1 cellular context compared by ENCODE assay signal in genomic region chr5:124194282-124194681, GRCh38.
TF ChIP-seq lines count a peak whose summit lies in the region.

No MANE protein-coding gene starts in this region.

TF ChIP-seq in SK-N-SH, 30 proteins besides CTCF, POLR2A, EP300 and RAD21 (continued from another document):
- TF ChIP-seq REST (IDR thresholded peaks at IDR 0.05; ENCODE audit: low read depth, low read length) (no peak), FOSL2 (IDR thresholded peaks at IDR 0.05; ENCODE audit: borderline replicate concordance, low read depth) (no peak), GATA2 (CRISPR knock-in tag; IDR thresholded peaks at IDR 0.05) (no peak), USF2 (IDR thresholded peaks at IDR 0.05; ENCODE audit: borderline replicate concordance, low read depth, low read length) (no peak), EZH2phosphoT487 (IDR thresholded peaks at IDR 0.05; ENCODE audit: borderline replicate concordance, low read depth) (no peak), TAF1 (IDR thresholded peaks at IDR 0.05; ENCODE audit: borderline replicate concordance, low read depth, low read length) (no peak), RXRA (IDR thresholded peaks at IDR 0.05; ENCODE audit: borderline replicate concordance, low read depth) (no peak)
